In the genomic region with DNA sequence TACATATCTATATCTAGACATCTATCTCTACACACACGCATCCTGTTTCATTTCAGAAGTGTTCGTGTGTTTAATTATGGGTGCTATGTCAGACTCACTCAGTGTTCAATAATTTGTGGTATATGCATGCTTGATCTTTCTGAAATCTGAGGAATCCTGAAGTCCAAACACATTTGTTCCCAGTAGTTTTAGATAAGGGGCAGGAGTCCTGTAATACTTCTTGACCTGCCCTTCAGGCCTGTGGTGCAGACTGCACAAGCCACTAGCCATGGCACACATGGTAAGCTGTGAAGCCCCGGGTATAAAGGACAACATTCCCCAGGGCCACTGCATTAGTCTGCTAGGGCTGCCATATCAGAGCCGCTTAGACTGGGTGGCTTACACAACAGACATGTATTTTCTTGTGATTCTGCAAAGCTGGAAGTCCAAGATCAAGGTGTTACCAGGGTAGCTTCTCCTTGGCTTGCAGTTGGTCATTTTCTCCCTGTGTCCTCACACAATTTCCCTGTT, we compare ENCODE assay signal across 28 cellular contexts.
"Had no signal": no experiment of that assay in that cellular context is flagged by ENCODE, and none has a peak within 500 bp of the region (broad histone marks: within the 10 kb centered on the region; RNA-seq: fewer than 3 reads in every experiment).

No MANE protein-coding gene starts in this region.

- H3K27me3 ChIP-seq: adrenal gland, ascending aorta, brain microvascular endothelial cell, pancreas, sigmoid colon, tibial artery had no signal

- H3K9me3 ChIP-seq: adrenal gland, ascending aorta, esophagus squamous epithelium, heart right ventricle, mucosa of descending colon, pancreas, prostate gland, sigmoid colon, tibial artery had no signal

- ATAC-seq: activated CD4-positive, alpha-beta T cell treated with anti-CD3 and anti-CD28 coated beads for 36 hours; activated CD8-positive, alpha-beta T cell treated with anti-CD3 and anti-CD28 coated beads, Interleukin-2, amount 10 ng/mL, durations not matched to agents 7 days and 5 days; left ventricle myocardium superior; mucosa of descending colon; natural killer cell treated with Interleukin-12 subunit alpha and Interleukin-12 subunit beta and Interleukin-15 and Interleukin-18, amount 100 ng/mL, for 72 hours; pancreas; stimulated activated memory B cell treated with anti-CD40 and anti-IgM and Interleukin-4, amounts not matched to agents 10 μg/mL and 1 μg/mL and 100 μg/mL, for 72 hours; stimulated activated naive CD8-positive, alpha-beta T cell treated with anti-CD3 and anti-CD28 coated beads, Interleukin-15, amount 100 ng/mL, for 72 hours had no signal

- H3K27ac ChIP-seq: adrenal gland, brain microvascular endothelial cell, epithelial cell of prostate, heart right ventricle, pancreas, prostate gland had no signal

- DNase-seq: activated CD4-positive, alpha-beta T cell treated with anti-CD3 and anti-CD28 coated beads for 36 hours; activated CD4-positive, CD25-positive, alpha-beta regulatory T cell; activated CD8-positive, alpha-beta T cell treated with anti-CD3 and anti-CD28 coated beads, Interleukin-2, amount 10 ng/mL, durations not matched to agents 7 days and 5 days; activated effector memory CD4-positive, alpha-beta T cell treated with Interleukin-2 at 50 U/mL for 16 hours; activated naive CD4-positive, alpha-beta T cell treated with anti-CD3 and anti-CD28 coated beads for 36 hours; activated naive CD8-positive, alpha-beta T cell treated with anti-CD3 and anti-CD28 coated beads for 36 hours; adrenal gland; brain microvascular endothelial cell; central memory CD4-positive, alpha-beta T cell; effector CD4-positive, alpha-beta T cell; esophagus squamous epithelium; foreskin melanocyte; heart right ventricle; left ventricle myocardium superior; mucosa of descending colon; nucleus accumbens; pancreas; sigmoid colon; small intestine; stimulated activated CD4-positive, alpha-beta T cell treated with anti-CD3 and anti-CD28 coated beads, Interleukin-4, amount 100 ng/mL, for 24 hours; stimulated activated CD8-positive, alpha-beta memory T cell treated with anti-CD3 and anti-CD28 coated beads, Interleukin-4, amount 100 ng/mL, for 48 hours; stimulated activated naive CD8-positive, alpha-beta T cell treated with anti-CD3 and anti-CD28 coated beads, Interleukin-15, amount 100 ng/mL, for 72 hours had no signal

- H3K4me1 ChIP-seq: adrenal gland, ascending aorta, esophagus squamous epithelium, pancreas, prostate gland had no signal

- H3K36me3 ChIP-seq: adrenal gland, ascending aorta, brain microvascular endothelial cell, esophagus squamous epithelium, heart right ventricle, pancreas, prostate gland, sigmoid colon, tibial artery had no signal

- H3K4me3 ChIP-seq: adrenal gland, ascending aorta, esophagus squamous epithelium, heart right ventricle, mucosa of descending colon, pancreas, prostate gland, sigmoid colon, tibial artery had no signal
